Comparison of ENCODE assay signal across 8 cellular contexts in genomic region chr12:7144414-7145120, GRCh38. TPM values are rescaled to one million over a fixed set of nuclear protein-coding genes. Genes with fewer than 3 reads are reported as not detected.
DNase-seq lines count a peak whose midpoint lies in the region; ATAC-seq, FAIRE-seq and TF ChIP-seq lines count a peak whose summit lies in the region.

No MANE protein-coding gene starts in this region.

- peak; percentile 27; the same call in 1 of the 2 replicates for TF ChIP-seq RAD21 in GM12878 (IDR thresholded peaks at IDR 0.05; ENCODE audit: insufficient read depth, low read depth, low read length)

- intact Hi-C loops in GM12878 (cut with micrococcal nuclease; ENCODE audit: unreplicated experiment) (loop anchor here (5.0 kb wide), 1 partner anchor 493 kb away; no protein-coding TSS in a partner anchor), kidney (cut with DNase I) (no loop called here), upper lobe of right lung (cut with DNase I) (no loop called here)

- ATAC-seq in GM12878, result peak; percentile 69
- peak; percentile 17 for ATAC-seq in upper lobe of right lung

- H3K27me3 ChIP-seq in GM12878 (replicated peaks in 1 of 2; ENCODE audit: control insufficient read depth in 2 of 2, insufficient read depth in 2 of 2, low read length in 1 of 2) (no peaks in the 10 kb centered on the region), upper lobe of right lung (no peaks in the 10 kb centered on the region)

- FAIRE-seq in GM12878 (lab: Jason Lieb, UNC) (peak; percentile 70), kidney (lab: Jason Lieb, UNC) (no peak)

- no TSS peak for BruUV-seq in GM12878 (replicated peaks; lab: Mats Ljungman, UMichigan)

- H3K4me3 ChIP-seq in GM12878 (no peak overlapping the region), kidney (ENCODE audit: low read length in 2 of 2) (no peak overlapping the region), upper lobe of right lung (no peak overlapping the region)

- POLR2A ChIA-PET in GM12878 (lab: Charles Lee), result interaction anchor here (1.4 kb wide), 1 partner anchor 37 kb away, joined by 3 read pairs; no protein-coding TSS in a partner anchor

- H3K4me2 ChIP-seq in GM12878 (ENCODE audit: control insufficient read depth, insufficient read depth), result no peak overlapping the region

- H4K20me1 ChIP-seq in GM12878 (ENCODE audit: control insufficient read depth, insufficient read depth), result no peaks in the 10 kb centered on the region; the same call in 1 of the 2 replicates

- in situ Hi-C loops in GM12878 (cut with MboI), result no loop called here

- no peaks in the 10 kb centered on the region; the same call in 2 of the 3 replicates for H3K9me3 ChIP-seq in GM12878 (replicated peaks; ENCODE audit: control insufficient read depth, insufficient read depth, low read length)
- no peaks in the 10 kb centered on the region for H3K9me3 ChIP-seq in kidney (ENCODE audit: control insufficient read depth in 1 of 2, low read length in 2 of 2)
- no peaks in the 10 kb centered on the region for H3K9me3 ChIP-seq in upper lobe of right lung

- no peak overlapping the region for H2AFZ ChIP-seq in GM12878 (ENCODE audit: control insufficient read depth, low read depth, low read length)

- 73% methylated on average over 11 of the region's 11 CpGs for WGBS in GM12878 (ENCODE audit: insufficient coverage, insufficient replicate concordance, low lambda C conversion rate, missing lambda C conversion rate)

- no peak for TF ChIP-seq EP300 in GM12878 (IDR thresholded peaks at IDR 0.05; ENCODE audit: borderline replicate concordance in 1 of 2, control insufficient read depth in 1 of 2, low read depth in 2 of 2, low read length in 2 of 2)

- H3K27ac ChIP-seq in GM12878 (ENCODE audit: control insufficient read depth, insufficient read depth), result no peak overlapping the region
- H3K27ac ChIP-seq in kidney (ENCODE audit: low read depth in 2 of 2, low read length in 2 of 2), result no peak overlapping the region
- H3K27ac ChIP-seq in upper lobe of right lung, result no peak overlapping the region

- DNase-seq in NCI-H146 (lab: John Stamatoyannopoulos, UW) (peak; percentile 46), NCI-H146 treated with DMSO at 0.1 percent for 48 hours (lab: John Stamatoyannopoulos, UW; ENCODE audit: unreplicated experiment) (no peak), NCI-H1694 treated with DMSO at 0.1 percent for 48 hours (lab: John Stamatoyannopoulos, UW) (peak; percentile 70), GM12878 (ENCODE audit: low read depth, low spot score) (no peak), kidney (no peak), upper lobe of right lung (peak; percentile 34), SHP77 (lab: John Stamatoyannopoulos, UW) (no peak)
- DNase-seq in stimulated activated CD4-positive, alpha-beta T cell treated with anti-CD3 and anti-CD28 coated beads, Interleukin-4, amount 100 ng/mL, for 4 hours, result no peak

- SMC1A ChIA-PET in GM12878 (lab: Charles Lee; ENCODE audit: uncharacterized antibody, unreplicated experiment), result interaction anchor here (0.8 to 2.7 kb wide), 5 partner anchors 20 to 180 kb away, joined by 3 to 13 read pairs (median 4); no protein-coding TSS in a partner anchor

- no peaks in the 10 kb centered on the region for H3K79me2 ChIP-seq in GM12878 (ENCODE audit: control insufficient read depth, insufficient read depth, low read length)

- RAD21 ChIA-PET in GM12878 (lab: Charles Lee; ENCODE audit: unreplicated experiment), result no interaction called here

- H3K36me3 ChIP-seq in GM12878 (ENCODE audit: control insufficient read depth in 2 of 2, insufficient read depth in 2 of 2, low read length in 1 of 2) (peaks cover 3 to 18% of the 10 kb centered on the region in 2 experiments), kidney (ENCODE audit: control insufficient read depth in 1 of 2, insufficient read depth in 2 of 2, low read length in 2 of 2) (peaks cover 13 to 39% of the 10 kb centered on the region in 2 donors), upper lobe of right lung (peaks cover 13% of the 10 kb centered on the region)

- TF ChIP-seq CTCF in GM12878 (IDR thresholded peaks at IDR 0.05 in 2 of 3, conservative IDR thresholded peaks at IDR 0.05 in 1 of 3; ENCODE audit: control insufficient read depth in 2 of 3, extremely low read depth in 1 of 3, insufficient read depth in 1 of 3, low read depth in 3 of 3, low read length in 3 of 3) (peak; percentile 42 to 53 (median 46); a peak in 4 of 6 replicates), kidney (IDR thresholded peaks at IDR 0.05; ENCODE audit: borderline replicate concordance, extremely low read depth, insufficient read depth) (peak; percentile 36), upper lobe of right lung (IDR thresholded peaks at IDR 0.05) (peak; percentile 63)

- TF ChIP-seq POLR2A in GM12878 (IDR thresholded peaks at IDR 0.05; ENCODE audit: low read depth, low read length), result no peak

- H3K4me1 ChIP-seq in GM12878 (ENCODE audit: control insufficient read depth, insufficient read depth, low read length) (no peaks in the 10 kb centered on the region), kidney (ENCODE audit: control insufficient read depth in 1 of 2, insufficient read depth in 1 of 2, low read depth in 1 of 2, low read length in 2 of 2) (no peaks in the 10 kb centered on the region), upper lobe of right lung (no peaks in the 10 kb centered on the region)

- H3K9ac ChIP-seq in GM12878 (ENCODE audit: control insufficient read depth, insufficient read depth, low read length) (no peak overlapping the region), kidney (ENCODE audit: low read length in 2 of 2) (no peak overlapping the region)

- CTCF ChIA-PET in GM12878 (lab: Yijun Ruan, JAX), result interaction anchor here (0.6 to 6.1 kb wide), 22 partner anchors 9 to 803 kb away, joined by 3 to 44 read pairs (median 4); partner anchors contain the start of genes C1RL, LPCAT3 and TNFRSF1A

RNA-seq across cellular contexts. Expression of gene CLSTN3, which starts 14.4 kb away (rescaled TPM):
- total RNA-seq in GM12878 (2013; cell fraction: nucleolus; rRNA removed), result 63.2 and 75.7 TPM in 2 replicates
- total RNA-seq in GM12878 (2014; rRNA removed) (11.9 and 13.8 TPM in 2 replicates), GM12878 (2014; rRNA removed; fragmentation: Illumina TruSeq; extraction: Trizol) (8.3 and 8.8 TPM in 2 replicates), GM12878 (2021) (17.1 and 24.7 TPM in 2 replicates), kidney (64.2 TPM), upper lobe of right lung (48.2 TPM)
- polyA plus RNA-seq in GM12878 (2011; ENCODE audit: low read depth), result 15.9 TPM
- polyA plus RNA-seq in GM12878 (2011; rRNA removed) (16.9 and 28.9 TPM in 2 replicates), GM12878 (2014; fragmentation: Illumina TruSeq; extraction: Trizol) (9.5 and 14.7 TPM in 2 replicates), GM12878 (2014; fragmentation: Nextera tagmentation; extraction: Ambion mirVana) (under 1 TPM; 0.09 to 0.14 TPM), GM12878 (2014; rRNA removed) (33.8 and 35.9 TPM in 2 replicates), GM12878 (2016; fragmentation: Nextera tagmentation; extraction: Ambion mirVana) (1 to 10 TPM; 6.5 to 7.1 TPM), kidney (ENCODE audit: insufficient read depth, low read depth, low replicate concordance) (33.0 TPM)
- 26.1 and 30.0 TPM in 2 replicates for polyA plus RNA-seq in GM12878 (2011; cell fraction: cytosol; rRNA removed)
- 143 and 188 TPM in 2 replicates for polyA plus RNA-seq in GM12878 (2011; cell fraction: nucleus; rRNA removed)
- polyA plus RNA-seq in GM12878 (2012), result 24.7 and 25.7 TPM in 2 replicates
- polyA minus RNA-seq in GM12878 (2011; rRNA and poly(A)+ RNA removed), result 18.7 and 38.4 TPM in 2 replicates
- polyA minus RNA-seq in GM12878 (2011; cell fraction: cytosol; rRNA and poly(A)+ RNA removed), result 10.2 and 11.4 TPM in 2 replicates
- 33.0 and 54.5 TPM in 2 replicates for polyA minus RNA-seq in GM12878 (2011; cell fraction: nucleus; rRNA and poly(A)+ RNA removed)

RNA-seq across cellular contexts. Expression of gene RBP5, which starts 15.9 kb away (rescaled TPM):
- not detected in 2 replicates for total RNA-seq in GM12878 (2013; cell fraction: nucleolus; rRNA removed)
- 0.34 TPM in 1 of 2 replicates, not detected in the other for total RNA-seq in GM12878 (2014; rRNA removed)
- not detected in 2 replicates for total RNA-seq in GM12878 (2014; rRNA removed; fragmentation: Illumina TruSeq; extraction: Trizol)
- total RNA-seq in GM12878 (2021), result not detected in 2 replicates
- polyA plus RNA-seq in GM12878 (2011; ENCODE audit: low read depth), result not detected
- 0.11 and 0.19 TPM in 2 replicates for polyA plus RNA-seq in GM12878 (2011; rRNA removed)
- 0.10 and 0.36 TPM in 2 replicates for polyA plus RNA-seq in GM12878 (2011; cell fraction: cytosol; rRNA removed)
- 1.4 and 2.0 TPM in 2 replicates for polyA plus RNA-seq in GM12878 (2011; cell fraction: nucleus; rRNA removed)
- polyA plus RNA-seq in GM12878 (2012), result 3.2 and 5.3 TPM in 2 replicates
- polyA plus RNA-seq in GM12878 (2014; fragmentation: Illumina TruSeq; extraction: Trizol), result not detected in 2 replicates
- polyA plus RNA-seq in GM12878 (2014; fragmentation: Nextera tagmentation; extraction: Ambion mirVana), result under 1 TPM in 1 of 2 experiments, not detected in 1; 0.29 TPM
- 0.35 TPM in 1 of 2 replicates, not detected in the other for polyA plus RNA-seq in GM12878 (2014; rRNA removed)
- polyA plus RNA-seq in GM12878 (2016; fragmentation: Nextera tagmentation; extraction: Ambion mirVana), result 1 to 10 TPM in 1 of 2 experiments, under 1 TPM in 1; 0.23 to 1.1 TPM
- not detected in 2 replicates for polyA minus RNA-seq in GM12878 (2011; rRNA and poly(A)+ RNA removed)
- not detected in 2 replicates for polyA minus RNA-seq in GM12878 (2011; cell fraction: cytosol; rRNA and poly(A)+ RNA removed)
- not detected in 2 replicates for polyA minus RNA-seq in GM12878 (2011; cell fraction: nucleus; rRNA and poly(A)+ RNA removed)
- total RNA-seq in kidney, result 74.6 TPM
- polyA plus RNA-seq in kidney (ENCODE audit: insufficient read depth, low read depth, low replicate concordance), result 609 TPM
- total RNA-seq in upper lobe of right lung, result 7.1 TPM

RNA-seq across cellular contexts. Expression of gene C1RL, which starts 35.6 kb away (rescaled TPM):
- 30.5 and 32.9 TPM in 2 replicates for total RNA-seq in GM12878 (2013; cell fraction: nucleolus; rRNA removed)
- total RNA-seq in GM12878 (2014; rRNA removed), result 10.7 and 12.8 TPM in 2 replicates
- total RNA-seq in GM12878 (2014; rRNA removed; fragmentation: Illumina TruSeq; extraction: Trizol), result 10.2 and 11.7 TPM in 2 replicates
- 10.3 and 11.5 TPM in 2 replicates for total RNA-seq in GM12878 (2021)
- 3.7 TPM for polyA plus RNA-seq in GM12878 (2011; ENCODE audit: low read depth)
- polyA plus RNA-seq in GM12878 (2011; rRNA removed), result 4.9 and 5.8 TPM in 2 replicates
- polyA plus RNA-seq in GM12878 (2011; cell fraction: cytosol; rRNA removed), result 7.6 and 8.8 TPM in 2 replicates
- polyA plus RNA-seq in GM12878 (2011; cell fraction: nucleus; rRNA removed), result 8.4 and 10.5 TPM in 2 replicates
- 6.3 and 9.0 TPM in 2 replicates for polyA plus RNA-seq in GM12878 (2012)
- polyA plus RNA-seq in GM12878 (2014; fragmentation: Illumina TruSeq; extraction: Trizol), result 10.5 and 16.3 TPM in 2 replicates
- 1 to 10 TPM; 1.3 to 2.5 TPM for polyA plus RNA-seq in GM12878 (2014; fragmentation: Nextera tagmentation; extraction: Ambion mirVana)
- 10.6 and 14.2 TPM in 2 replicates for polyA plus RNA-seq in GM12878 (2014; rRNA removed)
- polyA plus RNA-seq in GM12878 (2016; fragmentation: Nextera tagmentation; extraction: Ambion mirVana), result 1 to 10 TPM; 4.7 to 6.0 TPM
- polyA minus RNA-seq in GM12878 (2011; rRNA and poly(A)+ RNA removed), result 9.8 and 12.7 TPM in 2 replicates
- polyA minus RNA-seq in GM12878 (2011; cell fraction: cytosol; rRNA and poly(A)+ RNA removed), result 8.7 and 14.0 TPM in 2 replicates
- polyA minus RNA-seq in GM12878 (2011; cell fraction: nucleus; rRNA and poly(A)+ RNA removed), result 5.9 and 11.1 TPM in 2 replicates
- 147 TPM for total RNA-seq in kidney
- polyA plus RNA-seq in kidney (ENCODE audit: insufficient read depth, low read depth, low replicate concordance), result 25.2 TPM
- total RNA-seq in upper lobe of right lung, result 91.6 TPM

RNA-seq across cellular contexts. Expression of gene PEX5, which starts 44.9 kb away (rescaled TPM):
- 28.2 and 33.2 TPM in 2 replicates for total RNA-seq in GM12878 (2013; cell fraction: nucleolus; rRNA removed)
- total RNA-seq in GM12878 (2014; rRNA removed) (12.3 and 14.5 TPM in 2 replicates), GM12878 (2014; rRNA removed; fragmentation: Illumina TruSeq; extraction: Trizol) (11.9 and 13.0 TPM in 2 replicates), GM12878 (2021) (29.2 and 31.9 TPM in 2 replicates), kidney (42.3 TPM), upper lobe of right lung (46.7 TPM)
- polyA plus RNA-seq in GM12878 (2011; ENCODE audit: low read depth), result 14.7 TPM
- polyA plus RNA-seq in GM12878 (2011; rRNA removed) (12.1 and 17.1 TPM in 2 replicates), GM12878 (2014; fragmentation: Illumina TruSeq; extraction: Trizol) (10.1 and 14.4 TPM in 2 replicates), GM12878 (2014; fragmentation: Nextera tagmentation; extraction: Ambion mirVana) (1 to 10 TPM; 1.3 to 2.9 TPM), GM12878 (2014; rRNA removed) (15.2 and 17.9 TPM in 2 replicates), GM12878 (2016; fragmentation: Nextera tagmentation; extraction: Ambion mirVana) (1 to 10 TPM; 6.6 to 7.1 TPM), kidney (ENCODE audit: insufficient read depth, low read depth, low replicate concordance) (30.8 TPM)
- 15.9 and 20.2 TPM in 2 replicates for polyA plus RNA-seq in GM12878 (2011; cell fraction: cytosol; rRNA removed)
- 30.8 and 33.7 TPM in 2 replicates for polyA plus RNA-seq in GM12878 (2011; cell fraction: nucleus; rRNA removed)
- 16.4 and 18.9 TPM in 2 replicates for polyA plus RNA-seq in GM12878 (2012)
- polyA minus RNA-seq in GM12878 (2011; rRNA and poly(A)+ RNA removed), result 17.0 and 25.0 TPM in 2 replicates
- polyA minus RNA-seq in GM12878 (2011; cell fraction: cytosol; rRNA and poly(A)+ RNA removed), result 7.0 and 7.4 TPM in 2 replicates
- 17.5 and 27.0 TPM in 2 replicates for polyA minus RNA-seq in GM12878 (2011; cell fraction: nucleus; rRNA and poly(A)+ RNA removed)

RNA-seq across cellular contexts. Expression of gene C1R, which starts 52.3 kb away (rescaled TPM):
- total RNA-seq in GM12878 (2013; cell fraction: nucleolus; rRNA removed), result 1.6 and 2.1 TPM in 2 replicates
- total RNA-seq in GM12878 (2014; rRNA removed), result 0.87 and 0.96 TPM in 2 replicates
- 0.76 and 0.88 TPM in 2 replicates for total RNA-seq in GM12878 (2014; rRNA removed; fragmentation: Illumina TruSeq; extraction: Trizol)
- total RNA-seq in GM12878 (2021), result 1.7 and 1.8 TPM in 2 replicates
- polyA plus RNA-seq in GM12878 (2011; ENCODE audit: low read depth), result 2.0 TPM
- 0.82 and 1.3 TPM in 2 replicates for polyA plus RNA-seq in GM12878 (2011; rRNA removed)
- polyA plus RNA-seq in GM12878 (2011; cell fraction: cytosol; rRNA removed), result 1.5 and 1.7 TPM in 2 replicates
- 1.6 and 2.1 TPM in 2 replicates for polyA plus RNA-seq in GM12878 (2011; cell fraction: nucleus; rRNA removed)
- 2.0 and 2.1 TPM in 2 replicates for polyA plus RNA-seq in GM12878 (2012)
- 1.4 and 1.5 TPM in 2 replicates for polyA plus RNA-seq in GM12878 (2014; fragmentation: Illumina TruSeq; extraction: Trizol)
- polyA plus RNA-seq in GM12878 (2014; fragmentation: Nextera tagmentation; extraction: Ambion mirVana), result under 1 TPM in 1 of 2 experiments, not detected in 1; 0.31 TPM
- polyA plus RNA-seq in GM12878 (2014; rRNA removed), result 1.9 and 2.8 TPM in 2 replicates
- polyA plus RNA-seq in GM12878 (2016; fragmentation: Nextera tagmentation; extraction: Ambion mirVana), result under 1 TPM; 0.73 to 0.86 TPM
- 1.9 and 2.3 TPM in 2 replicates for polyA minus RNA-seq in GM12878 (2011; rRNA and poly(A)+ RNA removed)
- 0.83 and 2.0 TPM in 2 replicates for polyA minus RNA-seq in GM12878 (2011; cell fraction: cytosol; rRNA and poly(A)+ RNA removed)
- polyA minus RNA-seq in GM12878 (2011; cell fraction: nucleus; rRNA and poly(A)+ RNA removed), result 0.77 and 1.1 TPM in 2 replicates
- 514 TPM for total RNA-seq in kidney
- polyA plus RNA-seq in kidney (ENCODE audit: insufficient read depth, low read depth, low replicate concordance), result 183 TPM
- total RNA-seq in upper lobe of right lung, result 367 TPM

Comparison
In these comparisons a context has a peak if more than half of its experiments do, and no peak if none do; other contexts are left out.
1. DNase-seq: peak in NCI-H146 (single experiment), NCI-H1694 treated with DMSO at 0.1 percent for 48 hours (single experiment) and upper lobe of right lung (single experiment); none in NCI-H146 treated with DMSO at 0.1 percent for 48 hours (single experiment), GM12878 (single experiment), kidney (single experiment), stimulated activated CD4-positive, alpha-beta T cell treated with anti-CD3 and anti-CD28 coated beads, Interleukin-4, amount 100 ng/mL, for 4 hours (0 of 2) and SHP77 (0 of 2).
2. Peak in every context shown above with its lines, with median percentiles within 50 percentile points of each other: CTCF ChIP-seq.